28 cellular contexts compared by ENCODE assay signal in the genomic region with DNA sequence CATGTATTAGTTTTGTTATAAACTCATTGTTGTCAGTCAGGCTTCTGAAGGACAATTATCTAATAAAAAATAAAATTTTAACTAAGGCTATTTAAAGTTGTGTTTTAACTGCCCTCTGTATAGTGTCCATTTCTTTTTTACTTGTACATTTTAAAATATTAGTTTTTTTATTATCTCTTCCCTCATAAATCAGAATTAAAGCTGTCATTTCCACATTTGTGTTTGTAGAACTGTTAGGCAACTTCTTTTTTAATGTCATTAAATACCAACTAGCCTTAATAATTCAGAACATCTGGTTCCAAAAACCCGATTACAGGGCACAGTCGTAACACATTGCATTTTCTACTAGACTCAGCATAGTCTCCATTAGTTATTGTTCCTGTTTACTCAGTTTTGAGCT.
"Had no signal": no experiment of that assay in that cellular context is flagged by ENCODE, and none has a peak within 500 bp of the region (broad histone marks: within the 10 kb centered on the region; RNA-seq: fewer than 3 reads in every experiment).

No MANE protein-coding gene starts in this region.

- H3K27ac Mint-ChIP-seq: activated CD4-positive, alpha-beta T cell treated with anti-CD3 and anti-CD28 coated beads for 36 hours; activated CD4-positive, alpha-beta T cell treated with anti-CD3 and anti-CD28 coated beads, Interleukin-2, amount 10 ng/mL, durations not matched to agents 7 days and 5 days; activated CD8-positive, alpha-beta T cell treated with anti-CD3 and anti-CD28 coated beads, Interleukin-2, amount 10 ng/mL, durations not matched to agents 7 days and 5 days; activated naive CD4-positive, alpha-beta T cell treated with anti-CD3 and anti-CD28 coated beads, Interleukin-2, amount 10 ng/mL, durations not matched to agents 7 days and 5 days; activated naive CD8-positive, alpha-beta T cell; activated naive CD8-positive, alpha-beta T cell treated with anti-CD3 and anti-CD28 coated beads, Interleukin-2, amount 50 U/mL, for 24 hours; activated T-cell treated with anti-CD3 and anti-CD28 coated beads, Interleukin-2, amount 50 U/mL, for 24 hours; brain; T-helper 2 cell treated with Interferon-gamma antibody and Interleukin-4, amounts not matched to agents 5 μg/mL and 100 μg/mL, for 36 hours; WTC11 had no signal

- FAIRE-seq: bronchial epithelial cell, TTC549 had no signal

- H3K4me3 ChIP-seq: MG63, Peyer's patch, SJSA1 had no signal

- H3K9me3 ChIP-seq: MG63, Peyer's patch had no signal

- H3K27ac ChIP-seq: Peyer's patch, SJSA1 had no signal

- DNase-seq: activated CD4-positive, alpha-beta T cell treated with anti-CD3 and anti-CD28 coated beads for 36 hours; activated CD4-positive, alpha-beta T cell treated with anti-CD3 and anti-CD28 coated beads, Interleukin-2, amount 10 ng/mL, durations not matched to agents 7 days and 5 days; activated CD4-positive, alpha-beta T cell treated with anti-CD3 and anti-CD28 coated beads, Interleukin-2, amount 50 U/mL, for 48 hours; activated CD8-positive, alpha-beta T cell treated with anti-CD3 and anti-CD28 coated beads, Interleukin-2, amount 10 ng/mL, durations not matched to agents 7 days and 5 days; activated effector memory CD4-positive, alpha-beta T cell treated with Interleukin-2 at 50 U/mL for 16 hours; activated naive CD4-positive, alpha-beta T cell treated with anti-CD3 and anti-CD28 coated beads, Interleukin-2, amount 10 ng/mL, durations not matched to agents 7 days and 5 days; activated naive CD8-positive, alpha-beta T cell treated with anti-CD3 and anti-CD28 coated beads, Interleukin-2, amount 50 U/mL, for 24 hours; activated T-cell treated with anti-CD3 and anti-CD28 coated beads, Interleukin-2, amount 50 U/mL, for 24 hours; anterior cingulate cortex; caudate nucleus; cerebellar nuclear complex; Karpas-422; MG63; NCI-H1048; NCI-H1694 treated with DMSO at 0.1 percent for 48 hours; NCI-H345; NCI-H524 treated with DMSO at 0.1 percent for 48 hours; NK-92 treated with Interleukin-12 subunit alpha and Interleukin-12 subunit beta, amount 100 ng/mL, for 24 hours; PC-3; Peyer's patch; RPMI8226 had no signal

- H3K4me1 Mint-ChIP-seq: activated CD4-positive, alpha-beta T cell treated with anti-CD3 and anti-CD28 coated beads for 36 hours; activated CD4-positive, alpha-beta T cell treated with anti-CD3 and anti-CD28 coated beads, Interleukin-2, amount 10 ng/mL, durations not matched to agents 7 days and 5 days; activated naive CD4-positive, alpha-beta T cell treated with anti-CD3 and anti-CD28 coated beads, Interleukin-2, amount 10 ng/mL, durations not matched to agents 7 days and 5 days; activated naive CD8-positive, alpha-beta T cell treated with anti-CD3 and anti-CD28 coated beads, Interleukin-2, amount 50 U/mL, for 24 hours had no signal

- H3K4me3 Mint-ChIP-seq: activated CD4-positive, alpha-beta T cell treated with anti-CD3 and anti-CD28 coated beads for 36 hours; activated CD4-positive, alpha-beta T cell treated with anti-CD3 and anti-CD28 coated beads, Interleukin-2, amount 10 ng/mL, durations not matched to agents 7 days and 5 days; activated CD8-positive, alpha-beta T cell treated with anti-CD3 and anti-CD28 coated beads, Interleukin-2, amount 10 ng/mL, durations not matched to agents 7 days and 5 days; activated naive CD4-positive, alpha-beta T cell treated with anti-CD3 and anti-CD28 coated beads, Interleukin-2, amount 10 ng/mL, durations not matched to agents 7 days and 5 days; activated naive CD8-positive, alpha-beta T cell; activated naive CD8-positive, alpha-beta T cell treated with anti-CD3 and anti-CD28 coated beads, Interleukin-2, amount 50 U/mL, for 24 hours; activated T-cell treated with anti-CD3 and anti-CD28 coated beads, Interleukin-2, amount 50 U/mL, for 24 hours; brain; T-helper 2 cell treated with Interferon-gamma antibody and Interleukin-4, amounts not matched to agents 5 μg/mL and 100 μg/mL, for 36 hours; WTC11 had no signal

- H3K36me3 Mint-ChIP-seq: activated naive CD4-positive, alpha-beta T cell treated with anti-CD3 and anti-CD28 coated beads, Interleukin-2, amount 10 ng/mL, durations not matched to agents 7 days and 5 days; activated naive CD8-positive, alpha-beta T cell; brain had no signal

- H3K27me3 ChIP-seq: MG63, Peyer's patch, SJSA1 had no signal

- H3K36me3 ChIP-seq: MG63, Peyer's patch, SJSA1 had no signal

- H3K4me1 ChIP-seq: Peyer's patch, SJSA1 had no signal

- H3K27me3 Mint-ChIP-seq: activated CD4-positive, alpha-beta T cell treated with anti-CD3 and anti-CD28 coated beads for 36 hours; activated CD4-positive, alpha-beta T cell treated with anti-CD3 and anti-CD28 coated beads, Interleukin-2, amount 10 ng/mL, durations not matched to agents 7 days and 5 days; activated naive CD4-positive, alpha-beta T cell treated with anti-CD3 and anti-CD28 coated beads, Interleukin-2, amount 10 ng/mL, durations not matched to agents 7 days and 5 days; activated naive CD8-positive, alpha-beta T cell; activated naive CD8-positive, alpha-beta T cell treated with anti-CD3 and anti-CD28 coated beads, Interleukin-2, amount 50 U/mL, for 24 hours; activated T-cell treated with anti-CD3 and anti-CD28 coated beads, Interleukin-2, amount 50 U/mL, for 24 hours had no signal
